In the genomic region with DNA sequence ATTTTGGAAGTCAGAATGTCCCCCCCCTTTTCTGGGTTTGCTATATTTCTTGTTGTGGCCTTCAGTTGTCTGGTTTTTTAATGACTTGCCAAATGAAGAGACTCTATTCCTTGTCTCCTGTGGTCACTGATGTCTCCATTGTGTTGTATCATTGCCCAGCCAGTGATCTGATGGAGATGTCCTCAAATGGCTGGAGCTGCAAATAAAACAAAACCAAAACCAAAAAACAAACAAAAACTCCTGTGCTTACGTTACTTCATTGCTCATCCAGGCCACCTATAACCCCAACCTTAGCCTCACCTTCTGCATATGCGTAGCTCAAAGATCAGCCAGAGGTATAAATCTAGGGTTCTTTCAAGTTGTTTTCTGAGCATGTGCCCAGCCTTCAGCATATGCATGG, we compare ENCODE assay signal across 15 cellular contexts. TPM values are rescaled to one million over a fixed set of nuclear protein-coding genes. Genes with fewer than 3 reads are reported as not detected.
A peak's percentile ranks its signal among the peaks of the same experiment; 100 is the strongest.
DNase-seq lines count a peak whose midpoint lies in the region; ATAC-seq and TF ChIP-seq lines count a peak whose summit lies in the region.
"Had no signal": no experiment of that assay in that cellular context is flagged by ENCODE, and none has a peak within 500 bp of the region (broad histone marks: within the 10 kb centered on the region; RNA-seq: fewer than 3 reads in every experiment).

No MANE protein-coding gene starts in this region.

- TF ChIP-seq CTCF in natural killer cell (IDR thresholded peaks at IDR 0.05) = no peak
- no peak for TF ChIP-seq CTCF in SU-DHL-6 (IDR thresholded peaks at IDR 0.05; ENCODE audit: insufficient read depth, low read length, poor library complexity, severe bottlenecking)
- no peak for TF ChIP-seq CTCF in type B pancreatic cell (conservative IDR thresholded peaks at IDR 0.05)

- H3K27me3 ChIP-seq in SU-DHL-6 (ENCODE audit: low read length) = no peaks in the 10 kb centered on the region

- no peak overlapping the region for H3K27ac ChIP-seq in SU-DHL-6 (ENCODE audit: low read depth, low read length)

- H2AFZ ChIP-seq in SU-DHL-6 (ENCODE audit: low read depth, low read length, severe bottlenecking) = no peak overlapping the region

- peaks cover 42% of the 10 kb centered on the region; the same call in 1 of the 2 replicates for H4K20me1 ChIP-seq in SU-DHL-6 (ENCODE audit: low read depth, low read length)

- DNase-seq in natural killer cell (no peak), immature natural killer cell (no peak), type B pancreatic cell (ENCODE audit: extremely low spot score, unreplicated experiment) (no peak), Right ventricle myocardium superior (no peak), H4 (ENCODE audit: low spot score) (no peak)
- no peak for DNase-seq in natural killer cell treated with Interleukin-12 subunit alpha and Interleukin-12 subunit beta and Interleukin-15 and Interleukin-18, amount 100 ng/mL, for 72 hours (ENCODE audit: low spot score)
- DNase-seq: AML-193, DMS153, NCI-H1436 treated with DMSO at 0.1 percent for 48 hours, NCI-H226, NCI-H69, PC-3 had no signal

- no peaks in the 10 kb centered on the region for H3K9me2 ChIP-seq in SU-DHL-6 (replicated peaks; ENCODE audit: insufficient read depth, low read length)

- H3K27ac Mint-ChIP-seq in natural killer cell = peak overlapping the region; percentile 62 to 63
- peak overlapping the region in 1 of 2 donors; percentile 16 for H3K27ac Mint-ChIP-seq in natural killer cell treated with Interleukin-12 subunit alpha and Interleukin-12 subunit beta and Interleukin-15 and Interleukin-18, amount 100 ng/mL, for 72 hours
- peak overlapping the region in 3 of 6 donors; percentile 33 to 56 (median 36) for H3K27ac Mint-ChIP-seq in immature natural killer cell
- no peak overlapping the region for H3K27ac Mint-ChIP-seq in type B pancreatic cell

- H3K9me3 Mint-ChIP-seq in natural killer cell = peaks cover 3 to 6% of the 10 kb centered on the region in 2 donors
- peaks cover 5% of the 10 kb centered on the region for H3K9me3 Mint-ChIP-seq in natural killer cell treated with Interleukin-12 subunit alpha and Interleukin-12 subunit beta and Interleukin-15 and Interleukin-18, amount 100 ng/mL, for 72 hours
- H3K9me3 Mint-ChIP-seq in immature natural killer cell = peaks cover 0 to 10% (median 4%) of the 10 kb centered on the region in 6 donors
- peaks cover 21% of the 10 kb centered on the region for H3K9me3 Mint-ChIP-seq in type B pancreatic cell

- H3K36me3 Mint-ChIP-seq in natural killer cell (peaks cover 23% of the 10 kb centered on the region), immature natural killer cell (peaks cover 16 to 28% (median 22%) of the 10 kb centered on the region in 3 donors), type B pancreatic cell (peaks cover 55% of the 10 kb centered on the region)
- H3K36me3 Mint-ChIP-seq in natural killer cell treated with Interleukin-12 subunit alpha and Interleukin-12 subunit beta and Interleukin-15 and Interleukin-18, amount 100 ng/mL, for 72 hours = peaks cover 35% of the 10 kb centered on the region

- H3K4me3 Mint-ChIP-seq in natural killer cell (no peak overlapping the region), immature natural killer cell (peak overlapping the region in 3 of 5 donors; percentile 17 to 27 (median 23)), type B pancreatic cell (peak overlapping the region; percentile 27)
- no peak overlapping the region for H3K4me3 Mint-ChIP-seq in natural killer cell treated with Interleukin-12 subunit alpha and Interleukin-12 subunit beta and Interleukin-15 and Interleukin-18, amount 100 ng/mL, for 72 hours

- H3K36me3 ChIP-seq in SU-DHL-6 (ENCODE audit: low read length) = peaks cover 37% of the 10 kb centered on the region

- peaks cover 89 to 95% of the 10 kb centered on the region in 2 donors for H3K4me1 Mint-ChIP-seq in natural killer cell
- peaks cover 60 to 90% of the 10 kb centered on the region in 2 donors for H3K4me1 Mint-ChIP-seq in natural killer cell treated with Interleukin-12 subunit alpha and Interleukin-12 subunit beta and Interleukin-15 and Interleukin-18, amount 100 ng/mL, for 72 hours (ENCODE audit: low read depth in 2 of 2)
- H3K4me1 Mint-ChIP-seq in immature natural killer cell = peaks cover 89 to 98% of the 10 kb centered on the region in 2 donors
- H3K4me1 Mint-ChIP-seq in type B pancreatic cell (ENCODE audit: unreplicated experiment) = peaks cover 13% of the 10 kb centered on the region

- no peak overlapping the region for H3K9ac ChIP-seq in SU-DHL-6 (ENCODE audit: low read length)

- H3K4me2 ChIP-seq in SU-DHL-6 (ENCODE audit: low read depth, low read length, poor library complexity, severe bottlenecking) = peak overlapping the region; percentile 56

- H3K9me3 ChIP-seq in SU-DHL-6 (ENCODE audit: insufficient read depth, low read length) = no peaks in the 10 kb centered on the region

- no peak for ATAC-seq in natural killer cell
- no peak for ATAC-seq in natural killer cell treated with Interleukin-12 subunit alpha and Interleukin-12 subunit beta and Interleukin-15 and Interleukin-18, amount 100 ng/mL, for 72 hours
- no peak for ATAC-seq in Right ventricle myocardium superior (ENCODE audit: poor library complexity)
- no peak for ATAC-seq in HG03354 (IDR thresholded peaks at IDR 0.05; ENCODE audit: poor library complexity, severe bottlenecking, unreplicated experiment)
- ATAC-seq: PC-3 had no signal

- no peak overlapping the region for H3K4me3 ChIP-seq in SU-DHL-6 (ENCODE audit: insufficient read depth, low read length, poor library complexity, severe bottlenecking)
- H3K4me3 ChIP-seq: HAP-1 had no signal

- no peaks in the 10 kb centered on the region; the same call in 1 of the 2 replicates for H3F3A ChIP-seq in SU-DHL-6 (ENCODE audit: insufficient read depth)

- intact Hi-C loops in natural killer cell (cut with micrococcal nuclease) (loop anchor here (5.0 kb wide), 1 partner anchor 38 kb away; no protein-coding TSS in a partner anchor), Right ventricle myocardium superior (cut with DNase I) (loop anchor here (10.0 kb wide), 1 partner anchor 85 kb away; no protein-coding TSS in a partner anchor)

- no peaks in the 10 kb centered on the region for H3K27me3 Mint-ChIP-seq in natural killer cell (ENCODE audit: low read depth in 2 of 2)
- no peaks in the 10 kb centered on the region for H3K27me3 Mint-ChIP-seq in natural killer cell treated with Interleukin-12 subunit alpha and Interleukin-12 subunit beta and Interleukin-15 and Interleukin-18, amount 100 ng/mL, for 72 hours
- H3K27me3 Mint-ChIP-seq in immature natural killer cell (ENCODE audit: low read depth in 3 of 3) = peaks cover 2 to 6% (median 4%) of the 10 kb centered on the region in 3 donors
- H3K27me3 Mint-ChIP-seq in type B pancreatic cell = no peaks in the 10 kb centered on the region

- H3K79me2 ChIP-seq in SU-DHL-6 (ENCODE audit: insufficient read depth, low read length) = peaks cover 100% of the 10 kb centered on the region

RNA-seq across cellular contexts. Expression of a gene that starts 5.1 kb away (rescaled TPM):
- 100 to 1,000 TPM; 161 to 182 (median 182) TPM for total RNA-seq in natural killer cell
- total RNA-seq in natural killer cell treated with Interleukin-12 subunit alpha and Interleukin-12 subunit beta and Interleukin-15 and Interleukin-18, amount 100 ng/mL, for 72 hours = 100 to 1,000 TPM in 1 of 2 donors, 10 to 100 TPM in 1; 82.3 to 128 TPM
- polyA plus RNA-seq in immature natural killer cell = 10 to 100 TPM; 10.9 to 61.5 (median 28.3) TPM
- 60.2 and 67.2 TPM in 2 replicates for total RNA-seq in type B pancreatic cell (ENCODE audit: low replicate concordance)
- total RNA-seq in Right ventricle myocardium superior = 32.8 TPM
- total RNA-seq in H4 (2014; rRNA removed; shearing (Covaris generic)) = 6.8 and 10.6 TPM in 2 replicates

Comparison
In these comparisons a context has a peak if more than half of its experiments do, and no peak if none do; other contexts are left out.
1. H3K4me3 Mint-ChIP-seq: peak in immature natural killer cell (3 of 5) and type B pancreatic cell (single experiment); none in natural killer cell (single experiment) and natural killer cell treated with Interleukin-12 subunit alpha and Interleukin-12 subunit beta and Interleukin-15 and Interleukin-18, amount 100 ng/mL, for 72 hours (single experiment).